13 cellular contexts compared by ENCODE assay signal in genomic region chr1:1881727-1882126, GRCh38. TPM values are rescaled to one million over a fixed set of nuclear protein-coding genes. Genes with fewer than 3 reads are reported as not detected.
DNase-seq lines count a peak whose midpoint lies in the region; ATAC-seq and TF ChIP-seq lines count a peak whose summit lies in the region.
"Had no signal": no experiment of that assay in that cellular context is flagged by ENCODE, and none has a peak within 500 bp of the region (broad histone marks: within the 10 kb centered on the region; RNA-seq: fewer than 3 reads in every experiment).

No MANE protein-coding gene starts in this region.

- H3K4me3 Mint-ChIP-seq in CD8-positive, alpha-beta T cell = no peak overlapping the region
- H3K4me3 Mint-ChIP-seq in effector memory CD8-positive, alpha-beta T cell = peak overlapping the region; percentile 50 to 74
- no peak overlapping the region for H3K4me3 Mint-ChIP-seq in nephron progenitor cell
- H3K4me3 Mint-ChIP-seq in activated T-helper 2 cell treated with anti-CD3 and anti-CD28 coated beads, Interferon-gamma antibody, Interleukin-2, Interleukin-4, amounts not matched to agents 10 μg/mL and 5 μg/mL and 100 μg/mL, durations not matched to agents 14 hours and 24 hours and 36 hours (ENCODE audit: low read depth) = no peak overlapping the region

- no peaks in the 10 kb centered on the region for H3K27me3 Mint-ChIP-seq in CD8-positive, alpha-beta T cell (ENCODE audit: low read depth)
- no peaks in the 10 kb centered on the region for H3K27me3 Mint-ChIP-seq in effector memory CD8-positive, alpha-beta T cell
- peaks cover 2% of the 10 kb centered on the region for H3K27me3 Mint-ChIP-seq in nephron progenitor cell (ENCODE audit: low read depth, poor library complexity)
- no peaks in the 10 kb centered on the region for H3K27me3 Mint-ChIP-seq in activated T-helper 2 cell treated with anti-CD3 and anti-CD28 coated beads, Interferon-gamma antibody, Interleukin-2, Interleukin-4, amounts not matched to agents 10 μg/mL and 5 μg/mL and 100 μg/mL, durations not matched to agents 14 hours and 24 hours and 36 hours (ENCODE audit: low read depth)

- no peak overlapping the region for H3K27ac ChIP-seq in CD8-positive, alpha-beta T cell (ENCODE audit: low read depth, low read length)
- H3K27ac ChIP-seq: body of pancreas had no signal

- no peaks in the 10 kb centered on the region for H3K9me3 ChIP-seq in CD8-positive, alpha-beta T cell (ENCODE audit: low read length)
- H3K9me3 ChIP-seq in Loucy (ENCODE audit: insufficient read depth, low read depth, low read length) = no peaks in the 10 kb centered on the region
- H3K9me3 ChIP-seq: body of pancreas had no signal

- CTCF ChIA-PET in CD8-positive, alpha-beta T cell (lab: Charles Lee) = interaction anchor here (0.6 to 1.5 kb wide), 2 partner anchors 12 to 20 kb away, joined by 3 read pairs; no protein-coding TSS in a partner anchor

- H3K27me3 ChIP-seq in CD8-positive, alpha-beta T cell (ENCODE audit: insufficient read depth, low read length) = no peaks in the 10 kb centered on the region
- H3K27me3 ChIP-seq in Loucy (ENCODE audit: insufficient read depth, low read length, poor library complexity, severe bottlenecking) = no peaks in the 10 kb centered on the region
- H3K27me3 ChIP-seq: body of pancreas had no signal

- intact Hi-C loops in CD8-positive, alpha-beta T cell (cut with DNase I, micrococcal nuclease) = no loop called here
- intact Hi-C loops in activated T-helper 2 cell treated with anti-CD3 and anti-CD28 coated beads, Interferon-gamma antibody, Interleukin-2, Interleukin-4, amounts not matched to agents 10 μg/mL and 5 μg/mL and 100 μg/mL, durations not matched to agents 14 hours and 24 hours and 36 hours (cut with micrococcal nuclease) = no loop called here

- no peak for TF ChIP-seq CTCF in CD8-positive, alpha-beta T cell (IDR thresholded peaks at IDR 0.05)
- TF ChIP-seq CTCF in Loucy (conservative IDR thresholded peaks at IDR 0.05; ENCODE audit: low read length) (no peak), nephron progenitor cell (IDR thresholded peaks at IDR 0.05) (no peak)

- H4K20me1 ChIP-seq in Loucy (ENCODE audit: insufficient read depth, low read length, poor library complexity, severe bottlenecking) = peaks cover 93% of the 10 kb centered on the region

- H3K9ac ChIP-seq in Loucy (ENCODE audit: low read depth, low read length, poor library complexity, severe bottlenecking) = no peak overlapping the region

- H3K36me3 ChIP-seq in CD8-positive, alpha-beta T cell (ENCODE audit: insufficient read depth, low read length) = no peaks in the 10 kb centered on the region
- peaks cover 19% of the 10 kb centered on the region; the same call in 1 of the 2 replicates for H3K36me3 ChIP-seq in Loucy (ENCODE audit: insufficient read depth, low read length)

- peaks cover 72% of the 10 kb centered on the region for H3K4me1 Mint-ChIP-seq in CD8-positive, alpha-beta T cell (ENCODE audit: low read depth)
- peaks cover 54 to 63% of the 10 kb centered on the region in 2 donors for H3K4me1 Mint-ChIP-seq in effector memory CD8-positive, alpha-beta T cell (ENCODE audit: low read depth in 2 of 2)
- H3K4me1 Mint-ChIP-seq in nephron progenitor cell = peaks cover 33% of the 10 kb centered on the region
- H3K4me1 Mint-ChIP-seq in activated T-helper 2 cell treated with anti-CD3 and anti-CD28 coated beads, Interferon-gamma antibody, Interleukin-2, Interleukin-4, amounts not matched to agents 10 μg/mL and 5 μg/mL and 100 μg/mL, durations not matched to agents 14 hours and 24 hours and 36 hours (ENCODE audit: low read depth) = peaks cover 37% of the 10 kb centered on the region

- POLR2A ChIA-PET in CD8-positive, alpha-beta T cell (lab: Charles Lee) = interaction anchor here (1.1 to 1.7 kb wide), 2 partner anchors 12 to 27 kb away, joined by 4 read pairs; no protein-coding TSS in a partner anchor

- DNase-seq in CD8-positive, alpha-beta T cell = no peak
- no peak for DNase-seq in effector memory CD8-positive, alpha-beta T cell
- no peak for DNase-seq in nephron progenitor cell
- no peak for DNase-seq in activated T-helper 2 cell treated with anti-CD3 and anti-CD28 coated beads, Interferon-gamma antibody, Interleukin-2, Interleukin-4, amounts not matched to agents 10 μg/mL and 5 μg/mL and 100 μg/mL, durations not matched to agents 14 hours and 24 hours and 36 hours (ENCODE audit: low spot score)
- DNase-seq: Calu3, KBM-7, NCI-H2081 treated with DMSO at 0.1 percent for 48 hours had no signal

- H3K4me2 ChIP-seq in Loucy (ENCODE audit: low read depth, low read length, poor library complexity, severe bottlenecking) = peak overlapping the region; percentile 15

- no peak overlapping the region for H3K4me3 ChIP-seq in CD8-positive, alpha-beta T cell (ENCODE audit: low read depth, low read length)
- H3K4me3 ChIP-seq in Loucy (ENCODE audit: low read length, poor library complexity, severe bottlenecking) = no peak overlapping the region
- H3K4me3 ChIP-seq: body of pancreas had no signal

- H3K27ac Mint-ChIP-seq in CD8-positive, alpha-beta T cell = peak overlapping the region; percentile 37
- peak overlapping the region; percentile 79 to 88 for H3K27ac Mint-ChIP-seq in effector memory CD8-positive, alpha-beta T cell
- peak overlapping the region; percentile 86 for H3K27ac Mint-ChIP-seq in nephron progenitor cell
- no peak overlapping the region for H3K27ac Mint-ChIP-seq in activated T-helper 2 cell treated with anti-CD3 and anti-CD28 coated beads, Interferon-gamma antibody, Interleukin-2, Interleukin-4, amounts not matched to agents 10 μg/mL and 5 μg/mL and 100 μg/mL, durations not matched to agents 14 hours and 24 hours and 36 hours

- peaks cover 35% of the 10 kb centered on the region for H3K36me3 Mint-ChIP-seq in CD8-positive, alpha-beta T cell
- peaks cover 82% of the 10 kb centered on the region for H3K36me3 Mint-ChIP-seq in effector memory CD8-positive, alpha-beta T cell (ENCODE audit: insufficient read depth)
- H3K36me3 Mint-ChIP-seq in nephron progenitor cell (ENCODE audit: low read depth) = peaks cover 80% of the 10 kb centered on the region
- H3K36me3 Mint-ChIP-seq in activated T-helper 2 cell treated with anti-CD3 and anti-CD28 coated beads, Interferon-gamma antibody, Interleukin-2, Interleukin-4, amounts not matched to agents 10 μg/mL and 5 μg/mL and 100 μg/mL, durations not matched to agents 14 hours and 24 hours and 36 hours (ENCODE audit: low read depth) = peaks cover 50% of the 10 kb centered on the region

- peaks cover 6% of the 10 kb centered on the region; the same call in 1 of the 2 replicates for H3F3A ChIP-seq in Loucy (ENCODE audit: low read depth)

- H2AFZ ChIP-seq in Loucy (ENCODE audit: low read length) = no peak overlapping the region

- H3K79me2 ChIP-seq in Loucy (ENCODE audit: insufficient read depth, low read length) = peaks cover 100% of the 10 kb centered on the region

- H3K4me1 ChIP-seq in CD8-positive, alpha-beta T cell (ENCODE audit: insufficient read depth, low read length) = peaks cover 62% of the 10 kb centered on the region
- peaks cover 11% of the 10 kb centered on the region for H3K4me1 ChIP-seq in Loucy (ENCODE audit: insufficient read depth, low read length, poor library complexity, severe bottlenecking)

- peak; percentile 10 for ATAC-seq in CD8-positive, alpha-beta T cell
- no peak for ATAC-seq in effector memory CD8-positive, alpha-beta T cell (replicated peaks)
- ATAC-seq in HG03280 (IDR thresholded peaks at IDR 0.05; ENCODE audit: unreplicated experiment) = no peak
- no peak for ATAC-seq in GM19035 (IDR thresholded peaks at IDR 0.05; ENCODE audit: unreplicated experiment)
- ATAC-seq in HG02763 (IDR thresholded peaks at IDR 0.05; ENCODE audit: unreplicated experiment) = no peak
- ATAC-seq: body of pancreas, esophagus mucosa had no signal

- H3K9me3 Mint-ChIP-seq in CD8-positive, alpha-beta T cell = no peaks in the 10 kb centered on the region
- H3K9me3 Mint-ChIP-seq in effector memory CD8-positive, alpha-beta T cell = no peaks in the 10 kb centered on the region
- peaks cover 31% of the 10 kb centered on the region for H3K9me3 Mint-ChIP-seq in nephron progenitor cell
- H3K9me3 Mint-ChIP-seq in activated T-helper 2 cell treated with anti-CD3 and anti-CD28 coated beads, Interferon-gamma antibody, Interleukin-2, Interleukin-4, amounts not matched to agents 10 μg/mL and 5 μg/mL and 100 μg/mL, durations not matched to agents 14 hours and 24 hours and 36 hours = no peaks in the 10 kb centered on the region

- H3K9me2 ChIP-seq in Loucy (replicated peaks; ENCODE audit: low read depth, low read length) = no peaks in the 10 kb centered on the region

RNA-seq across cellular contexts. Expression of gene GNB1, which starts 9.2 kb away (rescaled TPM):
- 100 to 1,000 TPM; 145 to 147 TPM for total RNA-seq in CD8-positive, alpha-beta T cell
- 452 and 471 TPM in 2 replicates for total RNA-seq in activated T-helper 2 cell treated with anti-CD3 and anti-CD28 coated beads, Interferon-gamma antibody, Interleukin-2, Interleukin-4, amounts not matched to agents 10 μg/mL and 5 μg/mL and 100 μg/mL, durations not matched to agents 14 hours and 24 hours and 36 hours

RNA-seq across cellular contexts. Expression of gene CALML6, which starts 33.3 kb away (rescaled TPM):
- 1 to 10 TPM; 1.0 to 1.2 TPM for total RNA-seq in CD8-positive, alpha-beta T cell
- 0.18 and 0.32 TPM in 2 replicates for total RNA-seq in activated T-helper 2 cell treated with anti-CD3 and anti-CD28 coated beads, Interferon-gamma antibody, Interleukin-2, Interleukin-4, amounts not matched to agents 10 μg/mL and 5 μg/mL and 100 μg/mL, durations not matched to agents 14 hours and 24 hours and 36 hours

RNA-seq across cellular contexts. Expression of gene TMEM52, which starts 37.4 kb away (rescaled TPM):
- 1 to 10 TPM; 1.9 to 2.2 TPM for total RNA-seq in CD8-positive, alpha-beta T cell
- total RNA-seq in activated T-helper 2 cell treated with anti-CD3 and anti-CD28 coated beads, Interferon-gamma antibody, Interleukin-2, Interleukin-4, amounts not matched to agents 10 μg/mL and 5 μg/mL and 100 μg/mL, durations not matched to agents 14 hours and 24 hours and 36 hours = 0.94 and 1.2 TPM in 2 replicates

Comparison
In these comparisons a context has a peak if more than half of its experiments do, and no peak if none do; other contexts are left out.
1. H3K4me3 Mint-ChIP-seq: peak in effector memory CD8-positive, alpha-beta T cell (2 of 2); none in CD8-positive, alpha-beta T cell (single experiment), nephron progenitor cell (single experiment) and activated T-helper 2 cell treated with anti-CD3 and anti-CD28 coated beads, Interferon-gamma antibody, Interleukin-2, Interleukin-4, amounts not matched to agents 10 μg/mL and 5 μg/mL and 100 μg/mL, durations not matched to agents 14 hours and 24 hours and 36 hours (single experiment).